Comparison of ENCODE assay signal across 9 cellular contexts in genomic region chr10:29811751-29812427, GRCh38.
A peak's percentile ranks its signal among the peaks of the same experiment; 100 is the strongest.
DNase-seq lines count a peak whose midpoint lies in the region; ATAC-seq and TF ChIP-seq lines count a peak whose summit lies in the region.
"Had no signal": no experiment of that assay in that cellular context is flagged by ENCODE, and none has a peak within 500 bp of the region (broad histone marks: within the 10 kb centered on the region; RNA-seq: fewer than 3 reads in every experiment).

No MANE protein-coding gene starts in this region.

- no peak overlapping the region for H3K4me3 Mint-ChIP-seq in natural killer cell

- no peaks in the 10 kb centered on the region for H3K9me3 Mint-ChIP-seq in natural killer cell

- peak; percentile 50 to 75 (median 53) for ATAC-seq in natural killer cell
- ATAC-seq in GM21576 (IDR thresholded peaks at IDR 0.05; ENCODE audit: unreplicated experiment): no peak
- ATAC-seq in HG02885 (IDR thresholded peaks at IDR 0.05; ENCODE audit: poor library complexity, unreplicated experiment): no peak
- ATAC-seq in GM21423 (IDR thresholded peaks at IDR 0.05; ENCODE audit: unreplicated experiment): no peak

- no peak overlapping the region for H3K4me3 ChIP-seq in epithelial cell of proximal tubule (ENCODE audit: low read depth, low read length)
- H3K4me3 ChIP-seq: BLaER1 had no signal

- peaks cover 0 to 10% of the 10 kb centered on the region in 2 donors for H3K4me1 Mint-ChIP-seq in natural killer cell

- intact Hi-C loops in natural killer cell (cut with micrococcal nuclease): no loop called here

- DNase-seq in NCI-H2029 treated with DMSO at 0.1 percent for 48 hours (lab: John Stamatoyannopoulos, UW) (peak; percentile 7), NCI-H2029 (lab: John Stamatoyannopoulos, UW) (no peak), SHP77 (lab: John Stamatoyannopoulos, UW) (peak; percentile 83 to 86), epithelial cell of proximal tubule (ENCODE audit: low read depth) (peak; percentile 97), natural killer cell (no peak)

- peaks cover 15 to 40% of the 10 kb centered on the region in 2 donors for H3K27me3 Mint-ChIP-seq in natural killer cell (ENCODE audit: low read depth in 2 of 2)

- no peak overlapping the region for H3K27ac Mint-ChIP-seq in natural killer cell

- TF ChIP-seq CTCF in epithelial cell of proximal tubule (conservative IDR thresholded peaks at IDR 0.05; ENCODE audit: low read depth, low read length) (no peak), natural killer cell (IDR thresholded peaks at IDR 0.05) (no peak)

- no peaks in the 10 kb centered on the region for H3K36me3 Mint-ChIP-seq in natural killer cell

Comparison
In these comparisons a context has a peak if more than half of its experiments do, and no peak if none do; other contexts are left out.
1. DNase-seq: peak in NCI-H2029 treated with DMSO at 0.1 percent for 48 hours (single experiment), SHP77 (2 of 2) and epithelial cell of proximal tubule (single experiment); none in NCI-H2029 (single experiment) and natural killer cell (single experiment).
2. ATAC-seq: peak in natural killer cell (3 of 3); none in GM21576 (single experiment), HG02885 (single experiment) and GM21423 (single experiment).